16 cellular contexts compared by ENCODE assay signal in genomic region chr21:32719085-32719484, GRCh38.
"Had no signal": no experiment of that assay in that cellular context is flagged by ENCODE, and none has a peak within 500 bp of the region (broad histone marks: within the 10 kb centered on the region; RNA-seq: fewer than 3 reads in every experiment).

No MANE protein-coding gene starts in this region.

- FAIRE-seq: colon, pancreas, TTC549 had no signal

- H3K4me1 ChIP-seq: breast epithelium, esophagus squamous epithelium had no signal

- H3K27me3 ChIP-seq: breast epithelium, esophagus squamous epithelium, foreskin keratinocyte, heart left ventricle, pancreas had no signal

- H3K9me3 ChIP-seq: breast epithelium, esophagus squamous epithelium, pancreas had no signal

- H3K4me3 ChIP-seq: breast epithelium, esophagus squamous epithelium, heart left ventricle, pancreas had no signal

- DNase-seq: activated B cell treated with CpG ODN at 0.5 μM for 24 hours; activated CD4-positive, alpha-beta T cell treated with anti-CD3 and anti-CD28 coated beads, Interleukin-2, amount 50 U/mL, for 1 hour; activated T-cell treated with anti-CD3 and anti-CD28 coated beads for 4 hours; anterior cingulate cortex; esophagus squamous epithelium; heart left ventricle; left ventricle myocardium superior; mesendoderm; pancreas; stimulated activated CD4-positive, alpha-beta T cell treated with anti-CD3 and anti-CD28 coated beads, Interleukin-4, amount 100 ng/mL, for 1 hour; stimulated activated CD8-positive, alpha-beta memory T cell treated with anti-CD3 and anti-CD28 coated beads, Interleukin-4, amount 100 ng/mL, for 48 hours; T-helper 2 cell had no signal

- H3K36me3 ChIP-seq: breast epithelium, pancreas had no signal

- H3K27ac ChIP-seq: breast epithelium, esophagus squamous epithelium, foreskin keratinocyte, heart left ventricle had no signal
